ENCODE assay signal across 8 cellular contexts in genomic region chr6:166275714-166276166, GRCh38. TPM values are rescaled to one million over a fixed set of nuclear protein-coding genes. Genes with fewer than 3 reads are reported as not detected.
DNase-seq lines count a peak whose midpoint lies in the region; ATAC-seq and TF ChIP-seq lines count a peak whose summit lies in the region.

No MANE protein-coding gene starts in this region.

- H3K36me3 Mint-ChIP-seq in activated CD4-positive, alpha-beta memory T cell treated with anti-CD3 and anti-CD28 coated beads, Interleukin-2, amount 10 ng/mL, durations not matched to agents 7 days and 5 days (ENCODE audit: low read depth): no peaks in the 10 kb centered on the region
- H3K36me3 Mint-ChIP-seq in memory B cell: no peaks in the 10 kb centered on the region

- POLR2A ChIA-PET in activated CD4-positive, alpha-beta memory T cell treated with anti-CD3 and anti-CD28 coated beads, Interleukin-2, amount 10 ng/mL, durations not matched to agents 7 days and 5 days (lab: Charles Lee): interaction anchor here (1.0 kb wide), 1 partner anchor 125 kb away, joined by 3 read pairs; no protein-coding TSS in a partner anchor

- H3K27me3 Mint-ChIP-seq in activated CD4-positive, alpha-beta memory T cell treated with anti-CD3 and anti-CD28 coated beads, Interleukin-2, amount 10 ng/mL, durations not matched to agents 7 days and 5 days: peaks cover 11% of the 10 kb centered on the region
- peaks cover 5% of the 10 kb centered on the region for H3K27me3 Mint-ChIP-seq in memory B cell

- peak overlapping the region in 38 of 59 donors; percentile 14 to 90 (median 78) for H3K27ac ChIP-seq in dorsolateral prefrontal cortex

- H3K9me3 Mint-ChIP-seq in activated CD4-positive, alpha-beta memory T cell treated with anti-CD3 and anti-CD28 coated beads, Interleukin-2, amount 10 ng/mL, durations not matched to agents 7 days and 5 days: no peaks in the 10 kb centered on the region
- no peaks in the 10 kb centered on the region for H3K9me3 Mint-ChIP-seq in memory B cell

- peak; percentile 86 to 100 (median 99) for TF ChIP-seq CTCF in dorsolateral prefrontal cortex (IDR thresholded peaks at IDR 0.05 in 54 of 56, conservative IDR thresholded peaks at IDR 0.05 in 2 of 56; ENCODE audit: low read depth in 1 of 56, partially characterized antibody in 56 of 56)

- H3K4me3 Mint-ChIP-seq in activated CD4-positive, alpha-beta memory T cell treated with anti-CD3 and anti-CD28 coated beads, Interleukin-2, amount 10 ng/mL, durations not matched to agents 7 days and 5 days: no peak overlapping the region
- no peak overlapping the region for H3K4me3 Mint-ChIP-seq in memory B cell

- peaks cover 0 to 4% (median 0%) of the 10 kb centered on the region in 45 donors for H3K27me3 ChIP-seq in dorsolateral prefrontal cortex

- H3K27ac Mint-ChIP-seq in activated CD4-positive, alpha-beta memory T cell treated with anti-CD3 and anti-CD28 coated beads, Interleukin-2, amount 10 ng/mL, durations not matched to agents 7 days and 5 days: no peak overlapping the region
- H3K27ac Mint-ChIP-seq in memory B cell: no peak overlapping the region

- H3K4me1 Mint-ChIP-seq in activated CD4-positive, alpha-beta memory T cell treated with anti-CD3 and anti-CD28 coated beads, Interleukin-2, amount 10 ng/mL, durations not matched to agents 7 days and 5 days: peaks cover 6% of the 10 kb centered on the region
- H3K4me1 Mint-ChIP-seq in memory B cell: peaks cover 8% of the 10 kb centered on the region

- intact Hi-C loops in dorsolateral prefrontal cortex (cut with DNase I): loop anchor here (1.0 to 10.0 kb wide), 8 partner anchors 33 to 359 kb away; partner anchors contain the start of genes MPC1 (in 2 of the 2), PRR18 (in 1 of the 2) and SFT2D1 (in 1 of the 2)

- peak overlapping the region in 48 of 59 donors; percentile 2 to 57 (median 38) for H3K4me3 ChIP-seq in dorsolateral prefrontal cortex

- ATAC-seq in GM18858 (IDR thresholded peaks at IDR 0.05; ENCODE audit: unreplicated experiment) (peak; percentile 69), HG03039 (IDR thresholded peaks at IDR 0.05; ENCODE audit: unreplicated experiment) (peak; percentile 82), memory B cell (ENCODE audit: low read depth) (peak; percentile 94)

- CTCF ChIA-PET in activated CD4-positive, alpha-beta memory T cell treated with anti-CD3 and anti-CD28 coated beads, Interleukin-2, amount 10 ng/mL, durations not matched to agents 7 days and 5 days (lab: Charles Lee): interaction anchor here (0.6 to 2.8 kb wide), 16 partner anchors 8 to 352 kb away, joined by 3 to 33 read pairs (median 4); partner anchors contain the start of gene RPS6KA2

- DNase-seq in AML-193 (lab: John Stamatoyannopoulos, UW): peak; percentile 64 to 67
- DNase-seq in NCI-H345 (lab: John Stamatoyannopoulos, UW): peak; percentile 51
- DNase-seq in activated CD4-positive, alpha-beta memory T cell treated with anti-CD3 and anti-CD28 coated beads, Interleukin-2, amount 10 ng/mL, durations not matched to agents 7 days and 5 days: peak; percentile 82
- DNase-seq in dorsolateral prefrontal cortex: peak in 9 of 10 donors; percentile 59 to 88 (median 71)
- peak; percentile 90 to 97 for DNase-seq in memory B cell (ENCODE audit: low spot score in 2 of 2)
- peak; percentile 62 to 74 for DNase-seq in stimulated activated CD8-positive, alpha-beta memory T cell treated with anti-CD3 and anti-CD28 coated beads, Interleukin-2, amount 100 ng/mL, for 48 hours (ENCODE audit: low read depth in 2 of 2)

RNA-seq across cellular contexts. Expression of gene PRR18, which starts 32.5 kb away (rescaled TPM):
- not detected for total RNA-seq in activated CD4-positive, alpha-beta memory T cell treated with anti-CD3 and anti-CD28 coated beads, Interleukin-2, amount 10 ng/mL, durations not matched to agents 7 days and 5 days
- total RNA-seq in dorsolateral prefrontal cortex: 100 to 1,000 TPM in 13 of 120 experiments, 10 to 100 TPM in 105, 1 to 10 TPM in 2; 7.1 to 260 (median 51.2) TPM

Comparison
In these comparisons a context has a peak if more than half of its experiments do, and no peak if none do; other contexts are left out.
1. Peak in every context shown above with its lines: DNase-seq, ATAC-seq, H3K4me3 ChIP-seq and H3K27ac ChIP-seq.
2. RNA of gene PRR18, which starts 32.5 kb away (total RNA-seq): 7.1 to 260 TPM in dorsolateral prefrontal cortex; not detected in activated CD4-positive, alpha-beta memory T cell treated with anti-CD3 and anti-CD28 coated beads, Interleukin-2, amount 10 ng/mL, durations not matched to agents 7 days and 5 days; every median in the first group is over 4 times any median in the second.